Comparison of ENCODE assay signal across 8 cellular contexts in the genomic region with DNA sequence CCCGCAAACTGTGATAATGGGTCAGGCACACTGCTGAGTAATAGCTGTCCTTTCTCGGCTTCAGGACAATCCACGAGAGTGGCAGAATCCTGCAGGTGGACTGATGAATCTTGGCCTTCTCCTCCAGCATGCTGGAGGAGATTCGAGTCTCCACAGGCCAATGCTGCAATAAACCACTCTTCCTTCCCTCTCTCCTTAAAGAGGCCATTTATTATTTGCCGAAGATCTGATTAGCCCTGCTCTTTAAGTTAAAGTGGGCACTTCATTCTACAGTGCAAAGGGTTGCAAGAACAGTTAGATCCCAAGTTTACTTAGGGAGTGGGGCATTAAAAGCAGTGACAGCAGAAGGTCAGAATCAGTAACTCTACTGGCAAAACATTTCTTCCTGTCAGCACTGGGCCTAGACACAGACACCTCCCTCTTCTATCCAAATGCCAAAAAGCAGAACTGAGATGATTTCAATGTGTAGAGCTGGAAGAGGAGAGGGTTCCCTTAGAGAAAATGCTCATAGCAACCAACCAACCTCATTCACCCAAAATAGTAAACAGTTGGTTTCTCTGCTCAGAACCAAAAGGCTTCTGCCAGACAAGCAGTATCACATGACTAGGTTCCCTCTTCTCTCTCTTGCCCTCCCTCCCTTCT.
DNase-seq lines count a peak whose midpoint lies in the region; ATAC-seq and TF ChIP-seq lines count a peak whose summit lies in the region.

No MANE protein-coding gene starts in this region.

- H3K4me1 ChIP-seq in OCI-LY3 (ENCODE audit: low read length): peaks cover 28% of the 10 kb centered on the region
- H3K4me1 ChIP-seq in skeletal muscle tissue (ENCODE audit: control insufficient read depth in 3 of 3, insufficient read depth in 3 of 3, low read length in 3 of 3): peaks cover 26 to 42% (median 31%) of the 10 kb centered on the region in 3 donors

- no peak overlapping the region for H2AFZ ChIP-seq in OCI-LY3 (ENCODE audit: low read depth, low read length)

- no peak for TF ChIP-seq CTCF in activated CD8-positive, alpha-beta T cell treated with anti-CD3 and anti-CD28 coated beads for 36 hours (IDR thresholded peaks at IDR 0.05)
- TF ChIP-seq CTCF in OCI-LY3 (IDR thresholded peaks at IDR 0.05; ENCODE audit: low read depth, low read length) (no peak), fibroblast of villous mesenchyme (IDR thresholded peaks at IDR 0.05; ENCODE audit: insufficient read depth, low read depth, low read length) (no peak)

- intact Hi-C loops in activated CD8-positive, alpha-beta T cell treated with anti-CD3 and anti-CD28 coated beads for 36 hours (cut with micrococcal nuclease): no loop called here

- H3K27ac Mint-ChIP-seq in activated CD8-positive, alpha-beta T cell treated with anti-CD3 and anti-CD28 coated beads, Interleukin-2, amount 10 ng/mL, durations not matched to agents 7 days and 5 days: no peak overlapping the region
- no peak overlapping the region for H3K27ac Mint-ChIP-seq in activated CD8-positive, alpha-beta T cell treated with anti-CD3 and anti-CD28 coated beads for 36 hours

- peaks cover 3% of the 10 kb centered on the region for H3K36me3 Mint-ChIP-seq in activated CD8-positive, alpha-beta T cell treated with anti-CD3 and anti-CD28 coated beads, Interleukin-2, amount 10 ng/mL, durations not matched to agents 7 days and 5 days (ENCODE audit: low read depth)
- no peaks in the 10 kb centered on the region for H3K36me3 Mint-ChIP-seq in activated CD8-positive, alpha-beta T cell treated with anti-CD3 and anti-CD28 coated beads for 36 hours (ENCODE audit: low read depth)

- H3K79me2 ChIP-seq in OCI-LY3 (ENCODE audit: low read length): peaks cover 21% of the 10 kb centered on the region

- H3K4me3 ChIP-seq in OCI-LY3 (ENCODE audit: low read length) (peak overlapping the region; percentile 31), fibroblast of villous mesenchyme (ENCODE audit: low read depth, low read length) (no peak overlapping the region), skeletal muscle tissue (ENCODE audit: low read length in 3 of 3) (peak overlapping the region; percentile 55 to 64 (median 57))

- H4K20me1 ChIP-seq in OCI-LY3 (ENCODE audit: insufficient read depth, low read length): peaks cover 8% of the 10 kb centered on the region; the same call in 1 of the 2 replicates

- H3K9me3 ChIP-seq in OCI-LY3 (ENCODE audit: insufficient read depth, low read length): no peaks in the 10 kb centered on the region
- H3K9me3 ChIP-seq in skeletal muscle tissue (ENCODE audit: control insufficient read depth in 3 of 3, low read length in 3 of 3): no peaks in the 10 kb centered on the region

- H3K4me1 Mint-ChIP-seq in activated CD8-positive, alpha-beta T cell treated with anti-CD3 and anti-CD28 coated beads, Interleukin-2, amount 10 ng/mL, durations not matched to agents 7 days and 5 days (ENCODE audit: low read depth): peaks cover 23% of the 10 kb centered on the region
- H3K4me1 Mint-ChIP-seq in activated CD8-positive, alpha-beta T cell treated with anti-CD3 and anti-CD28 coated beads for 36 hours (ENCODE audit: low read depth): peaks cover 37% of the 10 kb centered on the region

- CTCF ChIA-PET in activated CD8-positive, alpha-beta T cell treated with anti-CD3 and anti-CD28 coated beads, Interleukin-2, amount 10 ng/mL, durations not matched to agents 7 days and 5 days (lab: Charles Lee): interaction anchor here (1.0 to 3.0 kb wide), 5 partner anchors 11 to 55 kb away, joined by 3 to 19 read pairs (median 5); no protein-coding TSS in a partner anchor
- CTCF ChIA-PET in activated CD8-positive, alpha-beta T cell treated with anti-CD3 and anti-CD28 coated beads for 36 hours (lab: Charles Lee): interaction anchor here (0.8 to 5.0 kb wide), 3 partner anchors 28 to 154 kb away, joined by 3 to 31 read pairs (median 5); no protein-coding TSS in a partner anchor

- peak; percentile 44 for ATAC-seq in activated CD8-positive, alpha-beta T cell treated with anti-CD3 and anti-CD28 coated beads, Interleukin-2, amount 10 ng/mL, durations not matched to agents 7 days and 5 days
- ATAC-seq in activated CD8-positive, alpha-beta T cell treated with anti-CD3 and anti-CD28 coated beads for 36 hours: no peak
- ATAC-seq in HG02884 (IDR thresholded peaks at IDR 0.05; ENCODE audit: unreplicated experiment): peak; percentile 89

- H3K9me3 Mint-ChIP-seq in activated CD8-positive, alpha-beta T cell treated with anti-CD3 and anti-CD28 coated beads, Interleukin-2, amount 10 ng/mL, durations not matched to agents 7 days and 5 days (ENCODE audit: insufficient read depth): no peaks in the 10 kb centered on the region
- H3K9me3 Mint-ChIP-seq in activated CD8-positive, alpha-beta T cell treated with anti-CD3 and anti-CD28 coated beads for 36 hours: no peaks in the 10 kb centered on the region

- no peaks in the 10 kb centered on the region for H3K27me3 Mint-ChIP-seq in activated CD8-positive, alpha-beta T cell treated with anti-CD3 and anti-CD28 coated beads, Interleukin-2, amount 10 ng/mL, durations not matched to agents 7 days and 5 days (ENCODE audit: low read depth)
- no peaks in the 10 kb centered on the region for H3K27me3 Mint-ChIP-seq in activated CD8-positive, alpha-beta T cell treated with anti-CD3 and anti-CD28 coated beads for 36 hours

- no peak overlapping the region for H3K4me3 Mint-ChIP-seq in activated CD8-positive, alpha-beta T cell treated with anti-CD3 and anti-CD28 coated beads, Interleukin-2, amount 10 ng/mL, durations not matched to agents 7 days and 5 days
- no peak overlapping the region for H3K4me3 Mint-ChIP-seq in activated CD8-positive, alpha-beta T cell treated with anti-CD3 and anti-CD28 coated beads for 36 hours

- H3K27ac ChIP-seq in OCI-LY3 (ENCODE audit: low read length): peak overlapping the region; percentile 68
- H3K27ac ChIP-seq in skeletal muscle tissue (ENCODE audit: low read depth, low read length): peak overlapping the region; percentile 81

- H3K36me3 ChIP-seq in OCI-LY3 (replicated peaks; ENCODE audit: low read depth, low read length) (no peaks in the 10 kb centered on the region), skeletal muscle tissue (ENCODE audit: control insufficient read depth in 3 of 3, insufficient read depth in 3 of 3, low read length in 3 of 3) (peaks cover 0 to 3% (median 0%) of the 10 kb centered on the region in 3 donors)

- H3K9ac ChIP-seq in OCI-LY3 (ENCODE audit: low read length): peak overlapping the region; percentile 20
- peak overlapping the region; percentile 58 to 69 (median 68) for H3K9ac ChIP-seq in skeletal muscle tissue (ENCODE audit: low read depth in 1 of 3, low read length in 3 of 3)

- H3K27me3 ChIP-seq in OCI-LY3 (ENCODE audit: low read depth, low read length): no peaks in the 10 kb centered on the region
- H3K27me3 ChIP-seq in skeletal muscle tissue (ENCODE audit: control insufficient read depth in 3 of 3, insufficient read depth in 3 of 3, low read length in 3 of 3): no peaks in the 10 kb centered on the region

- DNase-seq in activated CD8-positive, alpha-beta T cell treated with anti-CD3 and anti-CD28 coated beads, Interleukin-2, amount 10 ng/mL, durations not matched to agents 7 days and 5 days: no peak
- no peak for DNase-seq in activated CD8-positive, alpha-beta T cell treated with anti-CD3 and anti-CD28 coated beads for 36 hours
- DNase-seq in fibroblast of villous mesenchyme (ENCODE audit: low read depth) (peak; percentile 60), glomerular visceral epithelial cell (ENCODE audit: extremely low spot score) (no peak), 8988T (no peak)

- H3K4me2 ChIP-seq in OCI-LY3 (ENCODE audit: low read length): peak overlapping the region; percentile 60

- POLR2A ChIA-PET in activated CD8-positive, alpha-beta T cell treated with anti-CD3 and anti-CD28 coated beads, Interleukin-2, amount 10 ng/mL, durations not matched to agents 7 days and 5 days (lab: Charles Lee): no interaction called here
- POLR2A ChIA-PET in activated CD8-positive, alpha-beta T cell treated with anti-CD3 and anti-CD28 coated beads for 36 hours (lab: Charles Lee): interaction anchor here (1.4 kb wide), 1 partner anchor 28 kb away, joined by 4 read pairs; no protein-coding TSS in a partner anchor
